Comparison of ENCODE assay signal across 13 cellular contexts in genomic region chr6:101722991-101723579, GRCh38.
DNase-seq lines count a peak whose midpoint lies in the region; ATAC-seq and TF ChIP-seq lines count a peak whose summit lies in the region.
"Had no signal": no experiment of that assay in that cellular context is flagged by ENCODE, and none has a peak within 500 bp of the region (broad histone marks: within the 10 kb centered on the region; RNA-seq: fewer than 3 reads in every experiment).

No MANE protein-coding gene starts in this region.

- no peak for ATAC-seq in activated CD4-positive, CD25-positive, alpha-beta regulatory T cell treated with anti-CD3 and anti-CD28 coated beads, Interleukin-2, amount 50 U/mL, for 24 hours
- ATAC-seq: activated naive CD4-positive, alpha-beta T cell treated with anti-CD3 and anti-CD28 coated beads, Interleukin-2, amount 50 U/mL, for 72 hours; lower lobe of right lung; stimulated activated naive B cell treated with anti-CD40 and anti-IgM and Interleukin-4, amounts not matched to agents 10 μg/mL and 1 μg/mL and 100 μg/mL, for 72 hours had no signal

- H3K27me3 Mint-ChIP-seq in endothelial cell (ENCODE audit: unreplicated experiment), result no peaks in the 10 kb centered on the region
- H3K27me3 Mint-ChIP-seq: stimulated activated naive B cell treated with anti-CD40 and anti-IgM and Interleukin-4, amounts not matched to agents 10 μg/mL and 1 μg/mL and 100 μg/mL, for 72 hours had no signal

- no peaks in the 10 kb centered on the region for H3K36me3 Mint-ChIP-seq in endothelial cell (ENCODE audit: low read depth, unreplicated experiment)
- H3K36me3 Mint-ChIP-seq: activated naive CD4-positive, alpha-beta T cell treated with anti-CD3 and anti-CD28 coated beads, Interleukin-2, amount 50 U/mL, for 72 hours; stimulated activated naive B cell treated with anti-CD40 and anti-IgM and Interleukin-4, amounts not matched to agents 10 μg/mL and 1 μg/mL and 100 μg/mL, for 72 hours had no signal

- H3K27ac Mint-ChIP-seq in endothelial cell (ENCODE audit: unreplicated experiment), result no peak overlapping the region
- H3K27ac Mint-ChIP-seq: activated naive CD4-positive, alpha-beta T cell treated with anti-CD3 and anti-CD28 coated beads, Interleukin-2, amount 50 U/mL, for 72 hours; stimulated activated naive B cell treated with anti-CD40 and anti-IgM and Interleukin-4, amounts not matched to agents 10 μg/mL and 1 μg/mL and 100 μg/mL, for 72 hours had no signal

- no peak overlapping the region for H3K4me3 ChIP-seq in cardiac fibroblast (replicated peaks in 1 of 2; ENCODE audit: low read depth in 2 of 2, low read length in 2 of 2)
- H3K4me3 ChIP-seq: lower lobe of right lung had no signal

- TF ChIP-seq CTCF in AG09319 (IDR thresholded peaks at IDR 0.05; ENCODE audit: low read depth, low read length) (no peak), cardiac fibroblast (IDR thresholded peaks at IDR 0.05; ENCODE audit: low read depth, low read length) (no peak), endothelial cell (IDR thresholded peaks at IDR 0.05; ENCODE audit: unreplicated experiment) (no peak)

- DNase-seq in AG09319 (ENCODE audit: extremely low read depth, low read depth) (peak; percentile 44), NCI-H2227 treated with DMSO at 0.1 percent for 48 hours (lab: John Stamatoyannopoulos, UW) (peak; percentile 55), cardiac fibroblast (ENCODE audit: low read depth in 2 of 2) (peak; percentile 88 to 91), myocyte (ENCODE audit: low read depth) (peak; percentile 3), NCI-H748 treated with DMSO at 0.1 percent for 48 hours (lab: John Stamatoyannopoulos, UW) (no peak), endothelial cell (ENCODE audit: low spot score) (no peak), GF-D8 (lab: John Stamatoyannopoulos, UW) (no peak)
- DNase-seq: lower lobe of right lung; nucleus accumbens; SIG-M5; stimulated activated naive B cell treated with anti-CD40 and anti-IgM and Interleukin-4, amounts not matched to agents 10 μg/mL and 1 μg/mL and 100 μg/mL, for 72 hours had no signal

- H3K4me3 Mint-ChIP-seq in endothelial cell (ENCODE audit: unreplicated experiment), result no peak overlapping the region
- H3K4me3 Mint-ChIP-seq: stimulated activated naive B cell treated with anti-CD40 and anti-IgM and Interleukin-4, amounts not matched to agents 10 μg/mL and 1 μg/mL and 100 μg/mL, for 72 hours had no signal

- no peaks in the 10 kb centered on the region for H3K4me1 Mint-ChIP-seq in endothelial cell (ENCODE audit: unreplicated experiment)
- H3K4me1 Mint-ChIP-seq: stimulated activated naive B cell treated with anti-CD40 and anti-IgM and Interleukin-4, amounts not matched to agents 10 μg/mL and 1 μg/mL and 100 μg/mL, for 72 hours had no signal

- no peaks in the 10 kb centered on the region for H3K9me3 Mint-ChIP-seq in endothelial cell (ENCODE audit: unreplicated experiment)

Comparison
In these comparisons a context has a peak if more than half of its experiments do, and no peak if none do; other contexts are left out.
1. DNase-seq: peak in AG09319 (single experiment), NCI-H2227 treated with DMSO at 0.1 percent for 48 hours (single experiment), cardiac fibroblast (2 of 2) and myocyte (single experiment); none in NCI-H748 treated with DMSO at 0.1 percent for 48 hours (single experiment), endothelial cell (single experiment) and GF-D8 (single experiment).